Comparison of ENCODE assay signal across 9 cellular contexts in genomic region chr17:37476431-37477130, GRCh38. TPM values are rescaled to one million over a fixed set of nuclear protein-coding genes. Genes with fewer than 3 reads are reported as not detected.
A peak's percentile ranks its signal among the peaks of the same experiment; 100 is the strongest.
DNase-seq lines count a peak whose midpoint lies in the region; ATAC-seq and TF ChIP-seq lines count a peak whose summit lies in the region.
"Had no signal": no experiment of that assay in that cellular context is flagged by ENCODE, and none has a peak within 500 bp of the region (broad histone marks: within the 10 kb centered on the region; RNA-seq: fewer than 3 reads in every experiment).

No MANE protein-coding gene starts in this region.

- H3K4me3 ChIP-seq in HCT116 (replicated peaks in 1 of 2; ENCODE audit: low read depth in 1 of 2, low read length in 2 of 2) = no peak overlapping the region
- H3K4me3 ChIP-seq in SK-N-MC = no peak overlapping the region
- no peak overlapping the region for H3K4me3 ChIP-seq in gastroesophageal sphincter
- no peak overlapping the region for H3K4me3 ChIP-seq in gastrocnemius medialis

- peak; percentile 68; the same call in 1 of the 2 replicates for ATAC-seq in HCT116
- peak; percentile 29 for ATAC-seq in gastroesophageal sphincter
- peak; percentile 65 to 89 for ATAC-seq in gastrocnemius medialis
- ATAC-seq in GM21717 (IDR thresholded peaks at IDR 0.05; ENCODE audit: unreplicated experiment) = no peak
- ATAC-seq in HG03045 (IDR thresholded peaks at IDR 0.05; ENCODE audit: unreplicated experiment) = no peak

- in situ Hi-C loops in gastrocnemius medialis (cut with MboI; ENCODE audit: low sequenced_read_pairs in 4 of 4) = no loop called here

- no peak for TF ChIP-seq CTCF in HCT116 (IDR thresholded peaks at IDR 0.05 in 2 of 3, conservative IDR thresholded peaks at IDR 0.05 in 1 of 3; ENCODE audit: borderline replicate concordance in 1 of 3, insufficient read depth in 1 of 3, low read depth in 2 of 3, low read length in 2 of 3)
- no peak for TF ChIP-seq CTCF in gastroesophageal sphincter (IDR thresholded peaks at IDR 0.05)
- no peak for TF ChIP-seq CTCF in gastrocnemius medialis (IDR thresholded peaks at IDR 0.05 in 4 of 5, conservative IDR thresholded peaks at IDR 0.05 in 1 of 5)

- RAD21 ChIA-PET in HCT116 (lab: Charles Lee; ENCODE audit: low non-redundant PET in 1 of 2, low total read pairs in 2 of 2, uncharacterized antibody in 2 of 2, unreplicated experiment in 2 of 2) = no interaction called here

- DNase-seq in HCT116 (ENCODE audit: low read depth, low spot score) (no peak), SK-N-MC (ENCODE audit: low read depth, low spot score) (no peak), gastrocnemius medialis (peak; percentile 40 to 64), NCI-H774 (lab: John Stamatoyannopoulos, UW) (no peak), OCI-M1 (lab: John Stamatoyannopoulos, UW) (no peak)
- DNase-seq: SHP77 had no signal

- no TSS peak for BruUV-seq in HCT116 (replicated peaks; lab: Mats Ljungman, UMichigan)

- TF ChIP-seq RAD21 in HCT116 (IDR thresholded peaks at IDR 0.05; ENCODE audit: low read depth) = no peak

- TF ChIP-seq POLR2A in HCT116 (IDR thresholded peaks at IDR 0.05; ENCODE audit: borderline replicate concordance, extremely low read depth, insufficient read depth, insufficient read length) (no peak), gastroesophageal sphincter (IDR thresholded peaks at IDR 0.05) (no peak), gastrocnemius medialis (IDR thresholded peaks at IDR 0.05) (no peak)

- H3K4me1 ChIP-seq in HCT116 (ENCODE audit: control insufficient read depth in 1 of 2, insufficient read depth in 2 of 2, low read length in 2 of 2) = peaks cover 16 to 18% of the 10 kb centered on the region in 2 experiments
- peaks cover 0 to 3% (median 0%) of the 10 kb centered on the region in 3 donors for H3K4me1 ChIP-seq in gastroesophageal sphincter
- peaks cover 13 to 17% of the 10 kb centered on the region in 2 donors for H3K4me1 ChIP-seq in gastrocnemius medialis

- no peaks in the 10 kb centered on the region for H3K27me3 ChIP-seq in HCT116 (ENCODE audit: insufficient read depth, low read length)
- no peaks in the 10 kb centered on the region for H3K27me3 ChIP-seq in gastroesophageal sphincter
- no peaks in the 10 kb centered on the region for H3K27me3 ChIP-seq in gastrocnemius medialis

- no peaks in the 10 kb centered on the region for H3K9me2 ChIP-seq in HCT116 (ENCODE audit: insufficient read depth)

- H3K27ac ChIP-seq in HCT116 (ENCODE audit: low read depth, low read length) (peak overlapping the region; percentile 34; the same call in 1 of the 2 replicates), SK-N-MC (peak overlapping the region; percentile 29), gastroesophageal sphincter (peak overlapping the region in 2 of 4 donors; percentile 17 to 37), gastrocnemius medialis (peak overlapping the region in 3 of 4 donors; percentile 4 to 53 (median 28))

- CTCF ChIA-PET in HCT116 (lab: Charles Lee) = no interaction called here

- no peak overlapping the region for H2AFZ ChIP-seq in HCT116 (ENCODE audit: low read depth, low read length, poor library complexity, severe bottlenecking)

- H3K4me2 ChIP-seq in HCT116 (ENCODE audit: low read length) = peak overlapping the region; percentile 54

- H3K9me3 ChIP-seq in HCT116 (ENCODE audit: control insufficient read depth in 1 of 2, insufficient read depth in 1 of 2, low read depth in 1 of 2, low read length in 2 of 2) (no peaks in the 10 kb centered on the region), SK-N-MC (ENCODE audit: low read depth, low read length) (no peaks in the 10 kb centered on the region), gastroesophageal sphincter (no peaks in the 10 kb centered on the region), gastrocnemius medialis (no peaks in the 10 kb centered on the region)

- peaks cover 14 to 36% of the 10 kb centered on the region in 2 experiments; a peak in 3 of 4 replicates for H3K36me3 ChIP-seq in HCT116 (ENCODE audit: control insufficient read depth in 1 of 2, insufficient read depth in 2 of 2, low read length in 2 of 2)
- peaks cover 76% of the 10 kb centered on the region for H3K36me3 ChIP-seq in SK-N-MC (ENCODE audit: insufficient read depth, low read length)
- peaks cover 0 to 83% of the 10 kb centered on the region in 2 donors for H3K36me3 ChIP-seq in gastroesophageal sphincter
- peaks cover 0 to 69% of the 10 kb centered on the region in 2 donors for H3K36me3 ChIP-seq in gastrocnemius medialis

- POLR2A ChIA-PET in HCT116 (lab: Charles Lee) = interaction anchor here (1.1 kb wide), 1 partner anchor 118 kb away, joined by 3 read pairs; no protein-coding TSS in a partner anchor

- no peaks in the 10 kb centered on the region for H4K20me1 ChIP-seq in HCT116 (ENCODE audit: insufficient read depth)

- no peaks in the 10 kb centered on the region for H3K79me2 ChIP-seq in HCT116 (ENCODE audit: insufficient read depth, low read length)

- H3K9ac ChIP-seq in HCT116 (ENCODE audit: low read length) (peak overlapping the region; percentile 42), SK-N-MC (ENCODE audit: insufficient read length) (peak overlapping the region; percentile 37)

- intact Hi-C loops in HCT116 (cut with micrococcal nuclease) = no loop called here
- intact Hi-C loops in gastrocnemius medialis (cut with DNase I; ENCODE audit: low total_unique reads) = no loop called here

- TF ChIP-seq EP300 in gastroesophageal sphincter (IDR thresholded peaks at IDR 0.05) = no peak

- WGBS in gastroesophageal sphincter (ENCODE audit: low coverage in 1 of 2), 2 donors = 67 to 83% methylated on average over 3 to 4 of the region's 4 CpGs

TF ChIP-seq in HCT116, 20 proteins besides CTCF, POLR2A, EP300 and RAD21:
- no peak for TF ChIP-seq REST (IDR thresholded peaks at IDR 0.05; ENCODE audit: low read depth)

RNA-seq across cellular contexts. Expression of gene DUSP14, which starts 13.1 kb away (rescaled TPM):
- 27.6 TPM for total RNA-seq in HCT116 (2021; ENCODE audit: unreplicated experiment)
- polyA plus RNA-seq in HCT116 (2012) = 23.4 and 29.7 TPM in 2 replicates
- 10 to 100 TPM; 11.8 to 46.0 (median 28.2) TPM for total RNA-seq in gastroesophageal sphincter
- total RNA-seq in gastrocnemius medialis = 10 to 100 TPM; 10.2 to 15.1 (median 11.3) TPM

Comparison
In these comparisons a context has a peak if more than half of its experiments do, and no peak if none do; other contexts are left out.
1. ATAC-seq: peak in HCT116 (single experiment), gastroesophageal sphincter (single experiment) and gastrocnemius medialis (2 of 2); none in GM21717 (single experiment) and HG03045 (single experiment).
2. DNase-seq: peak in gastrocnemius medialis (2 of 2); none in HCT116 (single experiment), SK-N-MC (single experiment), NCI-H774 (single experiment) and OCI-M1 (single experiment).